Comparison of ENCODE assay signal across 1 cellular context in the genomic region with DNA sequence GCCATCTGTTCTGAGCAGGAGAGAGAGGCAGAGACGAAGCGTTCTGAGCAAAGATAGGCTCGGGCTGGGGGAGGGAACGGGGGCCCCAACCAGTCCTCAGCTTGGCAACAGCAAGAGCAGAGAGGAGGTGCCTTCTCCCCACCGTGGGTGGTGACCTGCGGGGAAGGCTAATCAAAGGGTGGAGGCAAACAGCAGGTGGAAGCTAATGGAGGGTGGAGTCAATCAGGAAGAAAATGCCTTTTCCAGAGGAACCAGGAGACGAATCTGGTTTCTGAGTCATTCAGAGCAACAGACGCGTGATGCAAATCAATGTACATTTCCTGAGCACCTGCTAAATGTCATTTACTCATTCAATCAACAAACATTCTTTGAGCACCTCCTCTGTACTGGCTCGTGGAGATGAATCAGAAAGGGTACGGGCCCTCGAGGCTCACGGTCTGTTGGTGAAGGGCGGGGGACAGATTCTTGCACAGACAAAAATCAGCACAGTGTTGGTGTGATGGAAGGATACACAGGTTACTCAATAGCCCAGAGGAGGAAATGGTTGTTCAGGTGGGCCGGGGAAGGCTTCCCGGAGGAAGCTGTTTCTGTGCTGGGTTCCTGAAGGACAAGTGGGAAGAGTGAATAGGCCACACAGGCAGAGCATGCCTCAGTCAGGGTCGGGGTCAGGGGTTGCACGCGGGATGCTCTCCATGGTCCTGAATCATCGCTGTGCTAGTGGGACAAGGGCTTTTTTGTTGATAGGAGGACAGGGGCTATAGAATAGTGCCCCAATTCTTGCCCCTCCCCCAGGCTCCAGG.
TF ChIP-seq lines count a peak whose summit lies in the region.

No MANE protein-coding gene starts in this region.

TF ChIP-seq in HepG2, 621 proteins besides CTCF, POLR2A, EP300 and RAD21 (continued from another document and continues in another):
- TF ChIP-seq, protein P1, sequence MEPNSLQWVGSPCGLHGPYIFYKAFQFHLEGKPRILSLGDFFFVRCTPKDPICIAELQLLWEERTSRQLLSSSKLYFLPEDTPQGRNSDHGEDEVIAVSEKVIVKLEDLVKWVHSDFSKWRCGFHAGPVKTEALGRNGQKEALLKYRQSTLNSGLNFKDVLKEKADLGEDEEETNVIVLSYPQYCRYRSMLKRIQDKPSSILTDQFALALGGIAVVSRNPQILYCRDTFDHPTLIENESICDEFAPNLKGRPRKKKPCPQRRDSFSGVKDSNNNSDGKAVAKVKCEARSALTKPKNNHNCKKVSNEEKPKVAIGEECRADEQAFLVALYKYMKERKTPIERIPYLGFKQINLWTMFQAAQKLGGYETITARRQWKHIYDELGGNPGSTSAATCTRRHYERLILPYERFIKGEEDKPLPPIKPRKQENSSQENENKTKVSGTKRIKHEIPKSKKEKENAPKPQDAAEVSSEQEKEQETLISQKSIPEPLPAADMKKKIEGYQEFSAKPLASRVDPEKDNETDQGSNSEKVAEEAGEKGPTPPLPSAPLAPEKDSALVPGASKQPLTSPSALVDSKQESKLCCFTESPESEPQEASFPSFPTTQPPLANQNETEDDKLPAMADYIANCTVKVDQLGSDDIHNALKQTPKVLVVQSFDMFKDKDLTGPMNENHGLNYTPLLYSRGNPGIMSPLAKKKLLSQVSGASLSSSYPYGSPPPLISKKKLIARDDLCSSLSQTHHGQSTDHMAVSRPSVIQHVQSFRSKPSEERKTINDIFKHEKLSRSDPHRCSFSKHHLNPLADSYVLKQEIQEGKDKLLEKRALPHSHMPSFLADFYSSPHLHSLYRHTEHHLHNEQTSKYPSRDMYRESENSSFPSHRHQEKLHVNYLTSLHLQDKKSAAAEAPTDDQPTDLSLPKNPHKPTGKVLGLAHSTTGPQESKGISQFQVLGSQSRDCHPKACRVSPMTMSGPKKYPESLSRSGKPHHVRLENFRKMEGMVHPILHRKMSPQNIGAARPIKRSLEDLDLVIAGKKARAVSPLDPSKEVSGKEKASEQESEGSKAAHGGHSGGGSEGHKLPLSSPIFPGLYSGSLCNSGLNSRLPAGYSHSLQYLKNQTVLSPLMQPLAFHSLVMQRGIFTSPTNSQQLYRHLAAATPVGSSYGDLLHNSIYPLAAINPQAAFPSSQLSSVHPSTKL (CRISPR knock-in tag; IDR thresholded peaks at IDR 0.05), result peak; percentile 69
- TF ChIP-seq MIER2 (CRISPR knock-in tag; IDR thresholded peaks at IDR 0.05) (peak; percentile 99), ZNF747 (CRISPR knock-in tag; IDR thresholded peaks at IDR 0.05; ENCODE audit: borderline replicate concordance) (no peak; the same call in 1 of the 2 replicates), NONO (IDR thresholded peaks at IDR 0.05) (no peak), NONO (CRISPR knock-in tag; conservative IDR thresholded peaks at IDR 0.05) (no peak), CC2D1A (CRISPR knock-in tag; IDR thresholded peaks at IDR 0.05) (no peak), ZNF7 (CRISPR knock-in tag; IDR thresholded peaks at IDR 0.05) (peak; percentile 46; the same call in 1 of the 2 replicates), ELK4 (CRISPR knock-in tag; IDR thresholded peaks at IDR 0.05; ENCODE audit: borderline replicate concordance) (no peak), GLI4 (CRISPR knock-in tag; IDR thresholded peaks at IDR 0.05; ENCODE audit: borderline replicate concordance) (no peak), ZNF441 (CRISPR knock-in tag; IDR thresholded peaks at IDR 0.05; ENCODE audit: borderline replicate concordance) (peak; percentile 89), NR0B2 (CRISPR knock-in tag; IDR thresholded peaks at IDR 0.05) (peak; percentile 85), GMEB2 (CRISPR knock-in tag; IDR thresholded peaks at IDR 0.05; ENCODE audit: low read depth) (no peak), SMYD3 (CRISPR knock-in tag; IDR thresholded peaks at IDR 0.05) (no peak), CSRNP1 (CRISPR knock-in tag; IDR thresholded peaks at IDR 0.05) (peak; percentile 28; the same call in 1 of the 2 replicates), CCDC6 (CRISPR knock-in tag; IDR thresholded peaks at IDR 0.05) (peak; percentile 88), CBX1 (IDR thresholded peaks at IDR 0.05; ENCODE audit: low read depth) (no peak), FLYWCH1 (CRISPR knock-in tag; IDR thresholded peaks at IDR 0.05) (no peak), KMT2A (CRISPR knock-in tag; IDR thresholded peaks at IDR 0.05) (no peak), TBL1XR1 (IDR thresholded peaks at IDR 0.05; ENCODE audit: borderline replicate concordance, low read length, partially characterized antibody) (no peak), FOXO1 (CRISPR knock-in tag; IDR thresholded peaks at IDR 0.05) (0 out of 2 replicates have a peak, but pooled peaks have one; percentile 15), GTF2F1 (IDR thresholded peaks at IDR 0.05; ENCODE audit: low read length) (no peak), POLR2AphosphoS2 (IDR thresholded peaks at IDR 0.05; ENCODE audit: low read depth, low read length) (no peak), SRSF1 (optimal IDR thresholded peaks at IDR 0.05; ENCODE audit: low read depth, low read length) (no peak), THYN1 (CRISPR knock-in tag; IDR thresholded peaks at IDR 0.05; ENCODE audit: borderline replicate concordance, low read depth) (no peak), ZNF615 (CRISPR knock-in tag; IDR thresholded peaks at IDR 0.05; ENCODE audit: borderline replicate concordance) (0 out of 2 replicates have a peak, but pooled peaks have one; percentile 38), ATF1 (CRISPR knock-in tag; IDR thresholded peaks at IDR 0.05) (no peak), CHD4 (IDR thresholded peaks at IDR 0.05; ENCODE audit: borderline replicate concordance, low read length) (no peak), LBX2 (CRISPR knock-in tag; IDR thresholded peaks at IDR 0.05; ENCODE audit: borderline replicate concordance) (peak; percentile 70; the same call in 1 of the 2 replicates), HDAC6 (IDR thresholded peaks at IDR 0.05; ENCODE audit: low read depth, low read length) (no peak), ZNF446 (CRISPR knock-in tag; IDR thresholded peaks at IDR 0.05) (0 out of 2 replicates have a peak, but pooled peaks have one; percentile 59), CEBPB (IDR thresholded peaks at IDR 0.05; ENCODE audit: borderline replicate concordance, low read depth, low read length) (no peak), GMEB1 (CRISPR knock-in tag; IDR thresholded peaks at IDR 0.05; ENCODE audit: borderline replicate concordance) (no peak), ZNF317 (CRISPR knock-in tag; IDR thresholded peaks at IDR 0.05) (0 out of 2 replicates have a peak, but pooled peaks have one; percentile 54)
- TF ChIP-seq, protein P2, sequence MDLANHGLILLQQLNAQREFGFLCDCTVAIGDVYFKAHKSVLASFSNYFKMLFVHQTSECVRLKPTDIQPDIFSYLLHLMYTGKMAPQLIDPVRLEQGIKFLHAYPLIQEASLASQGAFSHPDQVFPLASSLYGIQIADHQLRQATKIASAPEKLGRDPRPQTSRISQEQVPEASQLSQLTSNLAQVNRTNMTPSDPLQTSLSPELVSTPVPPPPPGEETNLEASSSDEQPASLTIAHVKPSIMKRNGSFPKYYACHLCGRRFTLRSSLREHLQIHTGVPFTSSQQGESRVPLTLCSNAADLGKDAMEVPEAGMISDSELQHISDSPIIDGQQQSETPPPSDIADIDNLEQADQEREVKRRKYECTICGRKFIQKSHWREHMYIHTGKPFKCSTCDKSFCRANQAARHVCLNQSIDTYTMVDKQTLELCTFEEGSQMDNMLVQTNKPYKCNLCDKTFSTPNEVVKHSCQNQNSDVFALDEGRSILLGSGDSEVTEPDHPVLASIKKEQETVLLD (CRISPR knock-in tag; IDR thresholded peaks at IDR 0.05; ENCODE audit: low read depth), result no peak
- TF ChIP-seq, protein P3, sequence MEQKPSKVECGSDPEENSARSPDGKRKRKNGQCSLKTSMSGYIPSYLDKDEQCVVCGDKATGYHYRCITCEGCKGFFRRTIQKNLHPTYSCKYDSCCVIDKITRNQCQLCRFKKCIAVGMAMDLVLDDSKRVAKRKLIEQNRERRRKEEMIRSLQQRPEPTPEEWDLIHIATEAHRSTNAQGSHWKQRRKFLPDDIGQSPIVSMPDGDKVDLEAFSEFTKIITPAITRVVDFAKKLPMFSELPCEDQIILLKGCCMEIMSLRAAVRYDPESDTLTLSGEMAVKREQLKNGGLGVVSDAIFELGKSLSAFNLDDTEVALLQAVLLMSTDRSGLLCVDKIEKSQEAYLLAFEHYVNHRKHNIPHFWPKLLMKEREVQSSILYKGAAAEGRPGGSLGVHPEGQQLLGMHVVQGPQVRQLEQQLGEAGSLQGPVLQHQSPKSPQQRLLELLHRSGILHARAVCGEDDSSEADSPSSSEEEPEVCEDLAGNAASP (CRISPR knock-in tag; IDR thresholded peaks at IDR 0.05; ENCODE audit: borderline replicate concordance), result peak; percentile 85
- TF ChIP-seq, protein P4, sequence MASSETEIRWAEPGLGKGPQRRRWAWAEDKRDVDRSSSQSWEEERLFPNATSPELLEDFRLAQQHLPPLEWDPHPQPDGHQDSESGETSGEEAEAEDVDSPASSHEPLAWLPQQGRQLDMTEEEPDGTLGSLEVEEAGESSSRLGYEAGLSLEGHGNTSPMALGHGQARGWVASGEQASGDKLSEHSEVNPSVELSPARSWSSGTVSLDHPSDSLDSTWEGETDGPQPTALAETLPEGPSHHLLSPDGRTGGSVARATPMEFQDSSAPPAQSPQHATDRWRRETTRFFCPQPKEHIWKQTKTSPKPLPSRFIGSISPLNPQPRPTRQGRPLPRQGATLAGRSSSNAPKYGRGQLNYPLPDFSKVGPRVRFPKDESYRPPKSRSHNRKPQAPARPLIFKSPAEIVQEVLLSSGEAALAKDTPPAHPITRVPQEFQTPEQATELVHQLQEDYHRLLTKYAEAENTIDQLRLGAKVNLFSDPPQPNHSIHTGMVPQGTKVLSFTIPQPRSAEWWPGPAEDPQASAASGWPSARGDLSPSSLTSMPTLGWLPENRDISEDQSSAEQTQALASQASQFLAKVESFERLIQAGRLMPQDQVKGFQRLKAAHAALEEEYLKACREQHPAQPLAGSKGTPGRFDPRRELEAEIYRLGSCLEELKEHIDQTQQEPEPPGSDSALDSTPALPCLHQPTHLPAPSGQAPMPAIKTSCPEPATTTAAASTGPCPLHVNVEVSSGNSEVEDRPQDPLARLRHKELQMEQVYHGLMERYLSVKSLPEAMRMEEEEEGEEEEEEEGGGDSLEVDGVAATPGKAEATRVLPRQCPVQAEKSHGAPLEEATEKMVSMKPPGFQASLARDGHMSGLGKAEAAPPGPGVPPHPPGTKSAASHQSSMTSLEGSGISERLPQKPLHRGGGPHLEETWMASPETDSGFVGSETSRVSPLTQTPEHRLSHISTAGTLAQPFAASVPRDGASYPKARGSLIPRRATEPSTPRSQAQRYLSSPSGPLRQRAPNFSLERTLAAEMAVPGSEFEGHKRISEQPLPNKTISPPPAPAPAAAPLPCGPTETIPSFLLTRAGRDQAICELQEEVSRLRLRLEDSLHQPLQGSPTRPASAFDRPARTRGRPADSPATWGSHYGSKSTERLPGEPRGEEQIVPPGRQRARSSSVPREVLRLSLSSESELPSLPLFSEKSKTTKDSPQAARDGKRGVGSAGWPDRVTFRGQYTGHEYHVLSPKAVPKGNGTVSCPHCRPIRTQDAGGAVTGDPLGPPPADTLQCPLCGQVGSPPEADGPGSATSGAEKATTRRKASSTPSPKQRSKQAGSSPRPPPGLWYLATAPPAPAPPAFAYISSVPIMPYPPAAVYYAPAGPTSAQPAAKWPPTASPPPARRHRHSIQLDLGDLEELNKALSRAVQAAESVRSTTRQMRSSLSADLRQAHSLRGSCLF (CRISPR knock-in tag; IDR thresholded peaks at IDR 0.05; ENCODE audit: borderline replicate concordance), result peak; percentile 80; the same call in 1 of the 2 replicates
